Comparison of ENCODE assay signal across 17 cellular contexts in genomic region chr6:158322400-158322723, GRCh38. TPM values are rescaled to one million over a fixed set of nuclear protein-coding genes. Genes with fewer than 3 reads are reported as not detected.
DNase-seq lines count a peak whose midpoint lies in the region; FAIRE-seq and TF ChIP-seq lines count a peak whose summit lies in the region.
"Had no signal": no experiment of that assay in that cellular context is flagged by ENCODE, and none has a peak within 500 bp of the region (broad histone marks: within the 10 kb centered on the region; RNA-seq: fewer than 3 reads in every experiment).

No MANE protein-coding gene starts in this region.

- H3K9me3 ChIP-seq in mammary epithelial cell (replicated peaks; ENCODE audit: insufficient read depth, low read length), result no peaks in the 10 kb centered on the region
- no peaks in the 10 kb centered on the region for H3K9me3 ChIP-seq in keratinocyte (ENCODE audit: control insufficient read depth, low read depth, low read length)
- H3K9me3 ChIP-seq: tibial artery had no signal

- dilution Hi-C loops in mammary epithelial cell (cut with HindIII; ENCODE audit: low sequenced_read_pairs) (no loop called here), keratinocyte (cut with MboI; ENCODE audit: extremely low pct_ligation_motif_present, low sequenced_read_pairs) (no loop called here)

- no peak for DNase-seq in mammary epithelial cell
- DNase-seq in MCF 10A (ENCODE audit: unreplicated experiment), result no peak
- no peak for DNase-seq in keratinocyte (ENCODE audit: low read depth, low spot score)
- DNase-seq in MV-4-11 (lab: John Stamatoyannopoulos, UW), result no peak
- DNase-seq in T-helper 9 cell, result no peak
- no peak for DNase-seq in NCI-H2227 (lab: John Stamatoyannopoulos, UW; ENCODE audit: unreplicated experiment)
- no peak for DNase-seq in activated CD4-positive, alpha-beta memory T cell treated with anti-CD3 and anti-CD28 coated beads for 36 hours
- DNase-seq: activated naive CD4-positive, alpha-beta T cell treated with anti-CD3 and anti-CD28 coated beads, Interleukin-2, amount 50 U/mL, for 16 hours; H7; islet precursor cell; NCI-H2081 treated with DMSO at 0.1 percent for 48 hours; SIG-M5; stimulated activated CD4-positive, alpha-beta T cell treated with anti-CD3 and anti-CD28 coated beads, Interleukin-12 subunit alpha, Interleukin-12 subunit beta, amount 100 ng/mL, for 4 hours; tibial artery had no signal

- no TSS peak for BruUV-seq in mammary epithelial cell (replicated peaks; lab: Mats Ljungman, UMichigan)
- BruUV-seq in MCF 10A (replicated peaks; lab: Mats Ljungman, UMichigan), result no TSS peak

- H3K36me3 ChIP-seq in mammary epithelial cell (ENCODE audit: insufficient read depth, low read length), result no peaks in the 10 kb centered on the region
- H3K36me3 ChIP-seq in keratinocyte (ENCODE audit: control insufficient read depth in 2 of 2, extremely low read depth in 1 of 2, insufficient read depth in 2 of 2, low read length in 2 of 2), result no peaks in the 10 kb centered on the region
- H3K36me3 ChIP-seq: tibial artery had no signal

- H3K4me2 ChIP-seq in mammary epithelial cell (ENCODE audit: insufficient read depth, low read depth, low read length) (no peak overlapping the region), keratinocyte (ENCODE audit: control insufficient read depth, extremely low read depth, insufficient read depth, low read depth, low read length) (no peak overlapping the region)

- no peak overlapping the region for H2AFZ ChIP-seq in mammary epithelial cell (ENCODE audit: low read depth, low read length)
- H2AFZ ChIP-seq in keratinocyte (ENCODE audit: control insufficient read depth, low read length), result no peak overlapping the region

- TF ChIP-seq CTCF in mammary epithelial cell (conservative IDR thresholded peaks at IDR 0.05 in 1 of 2, IDR thresholded peaks at IDR 0.05 in 1 of 2; ENCODE audit: extremely low read depth in 1 of 2, insufficient read depth in 1 of 2, low read depth in 1 of 2, low read length in 2 of 2), result no peak
- TF ChIP-seq CTCF in MCF 10A (IDR thresholded peaks at IDR 0.05; ENCODE audit: unreplicated experiment), result no peak
- TF ChIP-seq CTCF in keratinocyte (optimal IDR thresholded peaks at IDR 0.05 in 1 of 3, IDR thresholded peaks at IDR 0.05 in 1 of 3, conservative IDR thresholded peaks at IDR 0.05 in 1 of 3; ENCODE audit: extremely low read depth in 1 of 3, insufficient read depth in 2 of 3, low read length in 3 of 3), result no peak

- peaks cover 21% of the 10 kb centered on the region for H3K36me3 Mint-ChIP-seq in MCF 10A (ENCODE audit: insufficient read depth, unreplicated experiment)
- peaks cover 5% of the 10 kb centered on the region for H3K36me3 Mint-ChIP-seq in T-helper 1 cell treated with Interleukin-12 subunit alpha and Interleukin-12 subunit beta and Interleukin-4 antibody, amounts not matched to agents 30 μg/mL and 1 μg/mL, for 36 hours (ENCODE audit: low read depth)
- peaks cover 3% of the 10 kb centered on the region for H3K36me3 Mint-ChIP-seq in activated CD4-positive, alpha-beta memory T cell treated with anti-CD3 and anti-CD28 coated beads for 36 hours

- H3K4me1 ChIP-seq in mammary epithelial cell (ENCODE audit: insufficient read depth, low read length), result peaks cover 35% of the 10 kb centered on the region
- peaks cover 33% of the 10 kb centered on the region for H3K4me1 ChIP-seq in keratinocyte (ENCODE audit: control insufficient read depth, extremely low read depth, insufficient read depth, low read length)

- no peaks in the 10 kb centered on the region for H4K20me1 ChIP-seq in mammary epithelial cell (ENCODE audit: insufficient read depth, low read length)
- H4K20me1 ChIP-seq in keratinocyte (ENCODE audit: control insufficient read depth, extremely low read depth, insufficient read depth, low read length), result peaks cover 5% of the 10 kb centered on the region

- H3K9me1 ChIP-seq in keratinocyte (ENCODE audit: control insufficient read depth, extremely low read depth, insufficient read depth, low read length), result peaks cover 4% of the 10 kb centered on the region

- H3K4me1 Mint-ChIP-seq in MCF 10A (ENCODE audit: insufficient read depth, unreplicated experiment), result peaks cover 40% of the 10 kb centered on the region
- H3K4me1 Mint-ChIP-seq in T-helper 1 cell treated with Interleukin-12 subunit alpha and Interleukin-12 subunit beta and Interleukin-4 antibody, amounts not matched to agents 30 μg/mL and 1 μg/mL, for 36 hours (ENCODE audit: low read depth), result peaks cover 33% of the 10 kb centered on the region
- peaks cover 44% of the 10 kb centered on the region for H3K4me1 Mint-ChIP-seq in activated CD4-positive, alpha-beta memory T cell treated with anti-CD3 and anti-CD28 coated beads for 36 hours (ENCODE audit: low read depth)

- no peaks in the 10 kb centered on the region for H3K27me3 Mint-ChIP-seq in MCF 10A (ENCODE audit: insufficient read depth, unreplicated experiment)
- H3K27me3 Mint-ChIP-seq in T-helper 1 cell treated with Interleukin-12 subunit alpha and Interleukin-12 subunit beta and Interleukin-4 antibody, amounts not matched to agents 30 μg/mL and 1 μg/mL, for 36 hours (ENCODE audit: low read depth), result no peaks in the 10 kb centered on the region
- no peaks in the 10 kb centered on the region for H3K27me3 Mint-ChIP-seq in activated CD4-positive, alpha-beta memory T cell treated with anti-CD3 and anti-CD28 coated beads for 36 hours

- POLR2A ChIA-PET in MCF 10A (lab: Yijun Ruan, JAX), result interaction anchor here (0.5 to 1.4 kb wide), 5 partner anchors 10 to 150 kb away, joined by 3 to 5 read pairs (median 4); no protein-coding TSS in a partner anchor
- POLR2A ChIA-PET in activated CD4-positive, alpha-beta memory T cell treated with anti-CD3 and anti-CD28 coated beads for 36 hours (lab: Charles Lee), result no interaction called here

- H3K4me3 Mint-ChIP-seq in MCF 10A (ENCODE audit: unreplicated experiment), result no peak overlapping the region
- H3K4me3 Mint-ChIP-seq in T-helper 1 cell treated with Interleukin-12 subunit alpha and Interleukin-12 subunit beta and Interleukin-4 antibody, amounts not matched to agents 30 μg/mL and 1 μg/mL, for 36 hours, result no peak overlapping the region
- no peak overlapping the region for H3K4me3 Mint-ChIP-seq in activated CD4-positive, alpha-beta memory T cell treated with anti-CD3 and anti-CD28 coated beads for 36 hours

- H3K27ac ChIP-seq in mammary epithelial cell (ENCODE audit: insufficient read depth, low read depth, low read length), result peak overlapping the region; percentile 31
- peak overlapping the region; percentile 61 for H3K27ac ChIP-seq in keratinocyte (ENCODE audit: control insufficient read depth, insufficient read depth, low read length)
- H3K27ac ChIP-seq: C4-2B, coronary artery, tibial artery had no signal

- H3K9me3 Mint-ChIP-seq in MCF 10A (ENCODE audit: unreplicated experiment), result peaks cover 7% of the 10 kb centered on the region
- no peaks in the 10 kb centered on the region for H3K9me3 Mint-ChIP-seq in T-helper 1 cell treated with Interleukin-12 subunit alpha and Interleukin-12 subunit beta and Interleukin-4 antibody, amounts not matched to agents 30 μg/mL and 1 μg/mL, for 36 hours
- H3K9me3 Mint-ChIP-seq in activated CD4-positive, alpha-beta memory T cell treated with anti-CD3 and anti-CD28 coated beads for 36 hours, result no peaks in the 10 kb centered on the region

- CTCF ChIA-PET in mammary epithelial cell (lab: Charles Lee; ENCODE audit: low non-redundant PET), result no interaction called here
- CTCF ChIA-PET in MCF 10A (lab: Yijun Ruan, JAX), result no interaction called here
- CTCF ChIA-PET in activated CD4-positive, alpha-beta memory T cell treated with anti-CD3 and anti-CD28 coated beads for 36 hours (lab: Charles Lee), result no interaction called here

- no peak overlapping the region for H3K27ac Mint-ChIP-seq in MCF 10A (ENCODE audit: low read depth, unreplicated experiment)
- peak overlapping the region; percentile 34 for H3K27ac Mint-ChIP-seq in T-helper 1 cell treated with Interleukin-12 subunit alpha and Interleukin-12 subunit beta and Interleukin-4 antibody, amounts not matched to agents 30 μg/mL and 1 μg/mL, for 36 hours
- no peak overlapping the region for H3K27ac Mint-ChIP-seq in activated CD4-positive, alpha-beta memory T cell treated with anti-CD3 and anti-CD28 coated beads for 36 hours

- in situ Hi-C loops in mammary epithelial cell (cut with MboI; ENCODE audit: low sequenced_read_pairs in 2 of 2), result no loop called here

- H3K27me3 ChIP-seq in mammary epithelial cell (ENCODE audit: insufficient read depth, low read length), result no peaks in the 10 kb centered on the region
- H3K27me3 ChIP-seq in keratinocyte (ENCODE audit: control insufficient read depth, extremely low read depth, insufficient read depth, low read length), result no peaks in the 10 kb centered on the region
- H3K27me3 ChIP-seq: tibial artery had no signal

- no peak for FAIRE-seq in keratinocyte (lab: Jason Lieb, UNC)

- intact Hi-C loops in mammary epithelial cell (cut with micrococcal nuclease), result no loop called here
- intact Hi-C loops in MCF 10A (cut with micrococcal nuclease), result no loop called here
- intact Hi-C loops in activated CD4-positive, alpha-beta memory T cell treated with anti-CD3 and anti-CD28 coated beads for 36 hours (cut with micrococcal nuclease), result loop anchor here (5.0 kb wide), 1 partner anchor 50 kb away; no protein-coding TSS in a partner anchor

- H3K9ac ChIP-seq in mammary epithelial cell (ENCODE audit: insufficient read depth, low read length) (no peak overlapping the region), keratinocyte (ENCODE audit: control insufficient read depth, extremely low read depth, insufficient read depth, low read length) (no peak overlapping the region)

- H3K4me3 ChIP-seq in mammary epithelial cell (replicated peaks in 1 of 3; ENCODE audit: insufficient read depth in 1 of 3, low read depth in 2 of 3, low read length in 3 of 3), result no peak overlapping the region
- no peak overlapping the region for H3K4me3 ChIP-seq in keratinocyte (ENCODE audit: control insufficient read depth in 2 of 3, extremely low read depth in 1 of 3, insufficient read depth in 2 of 3, low read depth in 1 of 3, low read length in 3 of 3)
- H3K4me3 ChIP-seq: coronary artery, tibial artery had no signal

- peaks cover 82% of the 10 kb centered on the region for H3K79me2 ChIP-seq in mammary epithelial cell (ENCODE audit: insufficient read depth, low read length)
- peaks cover 47% of the 10 kb centered on the region for H3K79me2 ChIP-seq in keratinocyte (ENCODE audit: control insufficient read depth, insufficient read depth, low read length)

RNA-seq across cellular contexts. Expression of gene TULP4, which starts 10.1 kb away (rescaled TPM):
- total RNA-seq in mammary epithelial cell (100 to 1,000 TPM in 1 of 2 donors, 10 to 100 TPM in 1; 81.8 to 152 TPM), MCF 10A (2022) (64.2 and 71.8 TPM in 2 replicates)
- polyA plus RNA-seq in mammary epithelial cell (19.7 TPM), keratinocyte (7.9 to 22.1 TPM (median 13.1 TPM) in 3 replicates)
- polyA minus RNA-seq in mammary epithelial cell (85.5 TPM), keratinocyte (68.5 to 134 TPM (median 92.3 TPM) in 3 replicates)
- polyA plus RNA-seq in keratinocyte (2011; ENCODE audit: low read depth), result 39.9 TPM
- polyA plus RNA-seq in keratinocyte (2011; cell fraction: cytosol; rRNA removed), result 13.9 and 15.4 TPM in 2 replicates
- polyA plus RNA-seq in keratinocyte (2011; cell fraction: nucleus; rRNA removed), result 34.3 and 35.4 TPM in 2 replicates
- polyA plus RNA-seq in keratinocyte (2012; ENCODE audit: low replicate concordance), result 12.3 and 25.5 TPM in 2 replicates
- polyA minus RNA-seq in keratinocyte (2011; cell fraction: cytosol; rRNA and poly(A)+ RNA removed), result 90.9 TPM
- polyA minus RNA-seq in keratinocyte (2011; cell fraction: nucleus; rRNA and poly(A)+ RNA removed), result 56.6 and 99.2 TPM in 2 replicates
- total RNA-seq in activated CD4-positive, alpha-beta memory T cell treated with anti-CD3 and anti-CD28 coated beads for 36 hours, result 10 to 100 TPM; 15.9 to 16.3 TPM
